Comparison of ENCODE assay signal across 8 cellular contexts in genomic region chr10:122879339-122880273, GRCh38. TPM values are rescaled to one million over a fixed set of nuclear protein-coding genes. Genes with fewer than 3 reads are reported as not detected.
A peak's percentile ranks its signal among the peaks of the same experiment; 100 is the strongest.
DNase-seq lines count a peak whose midpoint lies in the region; ATAC-seq, FAIRE-seq and TF ChIP-seq lines count a peak whose summit lies in the region.

FAM24B (minus strand) TSS chr10:122879581; CDS start chr10:122850515, 29,066 bp downstream.

- H2AFZ ChIP-seq in Karpas-422 (ENCODE audit: low read length): peak within 1 kb of the TSS; percentile 27; the same call in 1 of the 2 replicates

- H3K36me3 ChIP-seq in Karpas-422 (ENCODE audit: insufficient read depth, low read length) (peaks cover 6% of the 10 kb centered on the region; the same call in 1 of the 2 replicates), thymus (ENCODE audit: control insufficient read depth, insufficient read depth) (no peaks in the 10 kb centered on the region)

- H3K9me2 ChIP-seq in Karpas-422 (replicated peaks; ENCODE audit: insufficient read depth, low read length): no peaks in the 10 kb centered on the region

- 8% methylated on average over 95 of the region's 95 CpGs for WGBS in thymus

- no peaks in the 10 kb centered on the region for H4K20me1 ChIP-seq in Karpas-422 (ENCODE audit: insufficient read depth, low read depth, low read length)

- DNase-seq in DMS79 (lab: John Stamatoyannopoulos, UW) (peak; percentile 77), Karpas-422 (peak; percentile 96), SHP77 treated with DMSO at 0.1 percent for 48 hours (lab: John Stamatoyannopoulos, UW) (peak; percentile 92), activated gamma-delta T cell treated with Interleukin-2 at 50 U/mL for 16 hours (peak; percentile 93), frontal cortex (ENCODE audit: low spot score in 2 of 2) (peak; percentile 75 to 80), omental fat pad (ENCODE audit: low spot score) (peak; percentile 76)

- peak within 1 kb of the TSS; percentile 58 for H3K27ac ChIP-seq in Karpas-422 (ENCODE audit: low read length)
- peak within 1 kb of the TSS; percentile 54 for H3K27ac ChIP-seq in thymus (ENCODE audit: low read depth)

- FAIRE-seq in frontal cortex (lab: Jason Lieb, UNC): no peak

- H3K4me2 ChIP-seq in Karpas-422 (ENCODE audit: low read depth, low read length, poor library complexity, severe bottlenecking): peak within 1 kb of the TSS; percentile 80

- ATAC-seq in GM21723 (IDR thresholded peaks at IDR 0.05; ENCODE audit: unreplicated experiment): peak; percentile 84
- peak; percentile 99 for ATAC-seq in omental fat pad (ENCODE audit: low FRiP score)

- H3K27me3 ChIP-seq in Karpas-422 (ENCODE audit: low read length) (no peaks in the 10 kb centered on the region), thymus (ENCODE audit: control insufficient read depth, insufficient read depth) (no peaks in the 10 kb centered on the region)

- TF ChIP-seq CTCF in omental fat pad (IDR thresholded peaks at IDR 0.05): no peak

- H3K4me1 ChIP-seq in Karpas-422 (ENCODE audit: low read length) (peaks cover 12% of the 10 kb centered on the region), thymus (ENCODE audit: control insufficient read depth, insufficient read depth, low read length) (peaks cover 7% of the 10 kb centered on the region)

- H3K79me2 ChIP-seq in Karpas-422 (ENCODE audit: low read length): peaks cover 55% of the 10 kb centered on the region

- H3K9ac ChIP-seq in Karpas-422 (ENCODE audit: low read length): peak within 1 kb of the TSS; percentile 85

- H3K9me3 ChIP-seq in Karpas-422 (ENCODE audit: low read length) (no peaks in the 10 kb centered on the region), thymus (ENCODE audit: control insufficient read depth) (no peaks in the 10 kb centered on the region)

- H3K4me3 ChIP-seq in Karpas-422 (ENCODE audit: low read length) (peak within 1 kb of the TSS; percentile 79), thymus (ENCODE audit: low read length) (peak within 1 kb of the TSS; percentile 62)

RNA-seq across cellular contexts. Expression of gene FAM24B, which starts in this region (rescaled TPM):
- total RNA-seq in Karpas-422 (2014; rRNA removed; shearing (Covaris generic); ENCODE audit: low replicate concordance): 11.6 and 16.3 TPM in 2 replicates
- 2.9 TPM for total RNA-seq in frontal cortex
- 1 to 10 TPM; 1.0 to 4.4 (median 3.2) TPM for total RNA-seq in omental fat pad
- polyA plus RNA-seq in thymus: 7.1 TPM

Comparison
In these comparisons a context has a peak if more than half of its experiments do, and no peak if none do; other contexts are left out.
1. Peak in every context shown above with its lines: DNase-seq, ATAC-seq, H3K4me3 ChIP-seq and H3K27ac ChIP-seq.